In the genomic region with DNA sequence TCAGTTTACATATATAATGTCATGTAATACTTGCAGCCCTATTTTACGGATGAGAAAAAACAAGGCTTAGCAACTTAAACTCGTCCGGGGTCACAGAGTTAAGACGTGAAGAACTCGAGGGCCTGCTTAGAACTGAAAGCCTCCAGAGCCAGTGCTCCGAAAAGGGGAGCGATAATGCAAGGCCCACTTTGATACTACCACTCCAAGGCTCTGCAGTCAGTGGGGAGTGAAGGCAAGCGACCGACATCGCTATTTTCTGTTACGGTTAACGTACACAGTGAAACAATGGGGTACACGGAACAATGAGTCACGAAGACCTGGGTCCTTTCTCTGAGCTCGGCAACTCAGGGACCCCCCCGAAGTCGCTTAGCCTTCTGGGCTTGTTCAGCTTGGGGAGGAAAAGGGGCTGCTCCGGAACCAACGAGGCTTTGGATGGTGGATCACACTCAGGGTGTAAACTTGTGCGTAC, we compare ENCODE assay signal across 1 cellular context.
TF ChIP-seq lines count a peak whose summit lies in the region.

No MANE protein-coding gene starts in this region.

TF ChIP-seq in GM12878, 131 proteins besides CTCF, POLR2A, EP300 and RAD21 (continued from another document and continues in another):
- peak; percentile 79; the same call in 1 of the 2 replicates for TF ChIP-seq POLR2AphosphoS5 (IDR thresholded peaks at IDR 0.05; ENCODE audit: low read length)
- TF ChIP-seq KLF5 (IDR thresholded peaks at IDR 0.05; ENCODE audit: partially characterized antibody), result no peak
- TF ChIP-seq TARDBP (IDR thresholded peaks at IDR 0.05; ENCODE audit: borderline replicate concordance), result no peak
- TF ChIP-seq, protein P1, sequence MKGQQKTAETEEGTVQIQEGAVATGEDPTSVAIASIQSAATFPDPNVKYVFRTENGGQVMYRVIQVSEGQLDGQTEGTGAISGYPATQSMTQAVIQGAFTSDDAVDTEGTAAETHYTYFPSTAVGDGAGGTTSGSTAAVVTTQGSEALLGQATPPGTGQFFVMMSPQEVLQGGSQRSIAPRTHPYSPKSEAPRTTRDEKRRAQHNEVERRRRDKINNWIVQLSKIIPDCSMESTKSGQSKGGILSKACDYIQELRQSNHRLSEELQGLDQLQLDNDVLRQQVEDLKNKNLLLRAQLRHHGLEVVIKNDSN (IDR thresholded peaks at IDR 0.05; ENCODE audit: borderline replicate concordance, extremely low read length, insufficient read depth, low read depth, low read length), result no peak
- TF ChIP-seq, protein P2, sequence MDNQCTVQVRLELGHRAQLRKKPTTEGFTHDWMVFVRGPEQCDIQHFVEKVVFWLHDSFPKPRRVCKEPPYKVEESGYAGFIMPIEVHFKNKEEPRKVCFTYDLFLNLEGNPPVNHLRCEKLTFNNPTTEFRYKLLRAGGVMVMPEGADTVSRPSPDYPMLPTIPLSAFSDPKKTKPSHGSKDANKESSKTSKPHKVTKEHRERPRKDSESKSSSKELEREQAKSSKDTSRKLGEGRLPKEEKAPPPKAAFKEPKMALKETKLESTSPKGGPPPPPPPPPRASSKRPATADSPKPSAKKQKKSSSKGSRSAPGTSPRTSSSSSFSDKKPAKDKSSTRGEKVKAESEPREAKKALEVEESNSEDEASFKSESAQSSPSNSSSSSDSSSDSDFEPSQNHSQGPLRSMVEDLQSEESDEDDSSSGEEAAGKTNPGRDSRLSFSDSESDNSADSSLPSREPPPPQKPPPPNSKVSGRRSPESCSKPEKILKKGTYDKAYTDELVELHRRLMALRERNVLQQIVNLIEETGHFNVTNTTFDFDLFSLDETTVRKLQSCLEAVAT (IDR thresholded peaks at IDR 0.05), result no peak; the same call in none of the 2 replicates
- no peak for TF ChIP-seq MXI1 (IDR thresholded peaks at IDR 0.05; ENCODE audit: low read depth, low read length)
- TF ChIP-seq NFIC (IDR thresholded peaks at IDR 0.05; ENCODE audit: low read depth, low read length), result no peak
- TF ChIP-seq, protein P3, sequence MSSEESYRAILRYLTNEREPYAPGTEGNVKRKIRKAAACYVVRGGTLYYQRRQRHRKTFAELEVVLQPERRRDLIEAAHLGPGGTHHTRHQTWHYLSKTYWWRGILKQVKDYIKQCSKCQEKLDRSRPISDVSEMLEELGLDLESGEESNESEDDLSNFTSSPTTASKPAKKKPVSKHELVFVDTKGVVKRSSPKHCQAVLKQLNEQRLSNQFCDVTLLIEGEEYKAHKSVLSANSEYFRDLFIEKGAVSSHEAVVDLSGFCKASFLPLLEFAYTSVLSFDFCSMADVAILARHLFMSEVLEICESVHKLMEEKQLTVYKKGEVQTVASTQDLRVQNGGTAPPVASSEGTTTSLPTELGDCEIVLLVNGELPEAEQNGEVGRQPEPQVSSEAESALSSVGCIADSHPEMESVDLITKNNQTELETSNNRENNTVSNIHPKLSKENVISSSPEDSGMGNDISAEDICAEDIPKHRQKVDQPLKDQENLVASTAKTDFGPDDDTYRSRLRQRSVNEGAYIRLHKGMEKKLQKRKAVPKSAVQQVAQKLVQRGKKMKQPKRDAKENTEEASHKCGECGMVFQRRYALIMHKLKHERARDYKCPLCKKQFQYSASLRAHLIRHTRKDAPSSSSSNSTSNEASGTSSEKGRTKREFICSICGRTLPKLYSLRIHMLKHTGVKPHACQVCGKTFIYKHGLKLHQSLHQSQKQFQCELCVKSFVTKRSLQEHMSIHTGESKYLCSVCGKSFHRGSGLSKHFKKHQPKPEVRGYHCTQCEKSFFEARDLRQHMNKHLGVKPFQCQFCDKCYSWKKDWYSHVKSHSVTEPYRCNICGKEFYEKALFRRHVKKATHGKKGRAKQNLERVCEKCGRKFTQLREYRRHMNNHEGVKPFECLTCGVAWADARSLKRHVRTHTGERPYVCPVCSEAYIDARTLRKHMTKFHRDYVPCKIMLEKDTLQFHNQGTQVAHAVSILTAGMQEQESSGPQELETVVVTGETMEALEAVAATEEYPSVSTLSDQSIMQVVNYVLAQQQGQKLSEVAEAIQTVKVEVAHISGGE (CRISPR knock-in tag; IDR thresholded peaks at IDR 0.05), result 0 out of 2 replicates have a peak, but pooled peaks have one; percentile 26
- TF ChIP-seq, protein P4, sequence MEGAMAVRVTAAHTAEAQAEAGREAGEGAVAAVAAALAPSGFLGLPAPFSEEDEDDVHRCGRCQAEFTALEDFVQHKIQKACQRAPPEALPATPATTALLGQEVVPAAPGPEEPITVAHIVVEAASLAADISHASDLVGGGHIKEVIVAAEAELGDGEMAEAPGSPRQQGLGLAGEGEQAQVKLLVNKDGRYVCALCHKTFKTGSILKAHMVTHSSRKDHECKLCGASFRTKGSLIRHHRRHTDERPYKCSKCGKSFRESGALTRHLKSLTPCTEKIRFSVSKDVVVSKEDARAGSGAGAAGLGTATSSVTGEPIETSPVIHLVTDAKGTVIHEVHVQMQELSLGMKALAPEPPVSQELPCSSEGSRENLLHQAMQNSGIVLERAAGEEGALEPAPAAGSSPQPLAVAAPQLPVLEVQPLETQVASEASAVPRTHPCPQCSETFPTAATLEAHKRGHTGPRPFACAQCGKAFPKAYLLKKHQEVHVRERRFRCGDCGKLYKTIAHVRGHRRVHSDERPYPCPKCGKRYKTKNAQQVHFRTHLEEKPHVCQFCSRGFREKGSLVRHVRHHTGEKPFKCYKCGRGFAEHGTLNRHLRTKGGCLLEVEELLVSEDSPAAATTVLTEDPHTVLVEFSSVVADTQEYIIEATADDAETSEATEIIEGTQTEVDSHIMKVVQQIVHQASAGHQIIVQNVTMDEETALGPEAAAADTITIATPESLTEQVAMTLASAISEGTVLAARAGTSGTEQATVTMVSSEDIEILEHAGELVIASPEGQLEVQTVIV (IDR thresholded peaks at IDR 0.05; ENCODE audit: borderline replicate concordance, partially characterized antibody), result no peak
- TF ChIP-seq SRF (IDR thresholded peaks at IDR 0.05; ENCODE audit: low read depth in 2 of 2, low read length in 2 of 2), result no peak
- no peak for TF ChIP-seq KDM1A (IDR thresholded peaks at IDR 0.05; ENCODE audit: borderline replicate concordance)
- TF ChIP-seq ESRRA (IDR thresholded peaks at IDR 0.05; ENCODE audit: low read length), result no peak
- no peak for TF ChIP-seq TCF7 (IDR thresholded peaks at IDR 0.05; ENCODE audit: borderline replicate concordance)
- TF ChIP-seq EED (IDR thresholded peaks at IDR 0.05; ENCODE audit: low read depth), result no peak
- no peak for TF ChIP-seq STAT1 (conservative IDR thresholded peaks at IDR 0.05)
- TF ChIP-seq, protein P5, sequence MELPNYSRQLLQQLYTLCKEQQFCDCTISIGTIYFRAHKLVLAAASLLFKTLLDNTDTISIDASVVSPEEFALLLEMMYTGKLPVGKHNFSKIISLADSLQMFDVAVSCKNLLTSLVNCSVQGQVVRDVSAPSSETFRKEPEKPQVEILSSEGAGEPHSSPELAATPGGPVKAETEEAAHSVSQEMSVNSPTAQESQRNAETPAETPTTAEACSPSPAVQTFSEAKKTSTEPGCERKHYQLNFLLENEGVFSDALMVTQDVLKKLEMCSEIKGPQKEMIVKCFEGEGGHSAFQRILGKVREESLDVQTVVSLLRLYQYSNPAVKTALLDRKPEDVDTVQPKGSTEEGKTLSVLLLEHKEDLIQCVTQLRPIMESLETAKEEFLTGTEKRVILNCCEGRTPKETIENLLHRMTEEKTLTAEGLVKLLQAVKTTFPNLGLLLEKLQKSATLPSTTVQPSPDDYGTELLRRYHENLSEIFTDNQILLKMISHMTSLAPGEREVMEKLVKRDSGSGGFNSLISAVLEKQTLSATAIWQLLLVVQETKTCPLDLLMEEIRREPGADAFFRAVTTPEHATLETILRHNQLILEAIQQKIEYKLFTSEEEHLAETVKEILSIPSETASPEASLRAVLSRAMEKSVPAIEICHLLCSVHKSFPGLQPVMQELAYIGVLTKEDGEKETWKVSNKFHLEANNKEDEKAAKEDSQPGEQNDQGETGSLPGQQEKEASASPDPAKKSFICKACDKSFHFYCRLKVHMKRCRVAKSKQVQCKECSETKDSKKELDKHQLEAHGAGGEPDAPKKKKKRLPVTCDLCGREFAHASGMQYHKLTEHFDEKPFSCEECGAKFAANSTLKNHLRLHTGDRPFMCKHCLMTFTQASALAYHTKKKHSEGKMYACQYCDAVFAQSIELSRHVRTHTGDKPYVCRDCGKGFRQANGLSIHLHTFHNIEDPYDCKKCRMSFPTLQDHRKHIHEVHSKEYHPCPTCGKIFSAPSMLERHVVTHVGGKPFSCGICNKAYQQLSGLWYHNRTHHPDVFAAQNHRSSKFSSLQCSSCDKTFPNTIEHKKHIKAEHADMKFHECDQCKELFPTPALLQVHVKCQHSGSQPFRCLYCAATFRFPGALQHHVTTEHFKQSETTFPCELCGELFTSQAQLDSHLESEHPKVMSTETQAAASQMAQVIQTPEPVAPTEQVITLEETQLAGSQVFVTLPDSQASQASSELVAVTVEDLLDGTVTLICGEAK (IDR thresholded peaks at IDR 0.05; ENCODE audit: borderline replicate concordance), result no peak; the same call in 1 of the 2 replicates
- TF ChIP-seq, protein P6, sequence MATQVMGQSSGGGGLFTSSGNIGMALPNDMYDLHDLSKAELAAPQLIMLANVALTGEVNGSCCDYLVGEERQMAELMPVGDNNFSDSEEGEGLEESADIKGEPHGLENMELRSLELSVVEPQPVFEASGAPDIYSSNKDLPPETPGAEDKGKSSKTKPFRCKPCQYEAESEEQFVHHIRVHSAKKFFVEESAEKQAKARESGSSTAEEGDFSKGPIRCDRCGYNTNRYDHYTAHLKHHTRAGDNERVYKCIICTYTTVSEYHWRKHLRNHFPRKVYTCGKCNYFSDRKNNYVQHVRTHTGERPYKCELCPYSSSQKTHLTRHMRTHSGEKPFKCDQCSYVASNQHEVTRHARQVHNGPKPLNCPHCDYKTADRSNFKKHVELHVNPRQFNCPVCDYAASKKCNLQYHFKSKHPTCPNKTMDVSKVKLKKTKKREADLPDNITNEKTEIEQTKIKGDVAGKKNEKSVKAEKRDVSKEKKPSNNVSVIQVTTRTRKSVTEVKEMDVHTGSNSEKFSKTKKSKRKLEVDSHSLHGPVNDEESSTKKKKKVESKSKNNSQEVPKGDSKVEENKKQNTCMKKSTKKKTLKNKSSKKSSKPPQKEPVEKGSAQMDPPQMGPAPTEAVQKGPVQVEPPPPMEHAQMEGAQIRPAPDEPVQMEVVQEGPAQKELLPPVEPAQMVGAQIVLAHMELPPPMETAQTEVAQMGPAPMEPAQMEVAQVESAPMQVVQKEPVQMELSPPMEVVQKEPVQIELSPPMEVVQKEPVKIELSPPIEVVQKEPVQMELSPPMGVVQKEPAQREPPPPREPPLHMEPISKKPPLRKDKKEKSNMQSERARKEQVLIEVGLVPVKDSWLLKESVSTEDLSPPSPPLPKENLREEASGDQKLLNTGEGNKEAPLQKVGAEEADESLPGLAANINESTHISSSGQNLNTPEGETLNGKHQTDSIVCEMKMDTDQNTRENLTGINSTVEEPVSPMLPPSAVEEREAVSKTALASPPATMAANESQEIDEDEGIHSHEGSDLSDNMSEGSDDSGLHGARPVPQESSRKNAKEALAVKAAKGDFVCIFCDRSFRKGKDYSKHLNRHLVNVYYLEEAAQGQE (IDR thresholded peaks at IDR 0.05; ENCODE audit: low read depth, low read length), result no peak
- TF ChIP-seq, protein P7, sequence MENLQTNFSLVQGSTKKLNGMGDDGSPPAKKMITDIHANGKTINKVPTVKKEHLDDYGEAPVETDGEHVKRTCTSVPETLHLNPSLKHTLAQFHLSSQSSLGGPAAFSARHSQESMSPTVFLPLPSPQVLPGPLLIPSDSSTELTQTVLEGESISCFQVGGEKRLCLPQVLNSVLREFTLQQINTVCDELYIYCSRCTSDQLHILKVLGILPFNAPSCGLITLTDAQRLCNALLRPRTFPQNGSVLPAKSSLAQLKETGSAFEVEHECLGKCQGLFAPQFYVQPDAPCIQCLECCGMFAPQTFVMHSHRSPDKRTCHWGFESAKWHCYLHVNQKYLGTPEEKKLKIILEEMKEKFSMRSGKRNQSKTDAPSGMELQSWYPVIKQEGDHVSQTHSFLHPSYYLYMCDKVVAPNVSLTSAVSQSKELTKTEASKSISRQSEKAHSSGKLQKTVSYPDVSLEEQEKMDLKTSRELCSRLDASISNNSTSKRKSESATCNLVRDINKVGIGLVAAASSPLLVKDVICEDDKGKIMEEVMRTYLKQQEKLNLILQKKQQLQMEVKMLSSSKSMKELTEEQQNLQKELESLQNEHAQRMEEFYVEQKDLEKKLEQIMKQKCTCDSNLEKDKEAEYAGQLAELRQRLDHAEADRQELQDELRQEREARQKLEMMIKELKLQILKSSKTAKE (IDR thresholded peaks at IDR 0.05; ENCODE audit: low read depth, poor library complexity, severe bottlenecking), result peak; percentile 25
- TF ChIP-seq, protein P8, sequence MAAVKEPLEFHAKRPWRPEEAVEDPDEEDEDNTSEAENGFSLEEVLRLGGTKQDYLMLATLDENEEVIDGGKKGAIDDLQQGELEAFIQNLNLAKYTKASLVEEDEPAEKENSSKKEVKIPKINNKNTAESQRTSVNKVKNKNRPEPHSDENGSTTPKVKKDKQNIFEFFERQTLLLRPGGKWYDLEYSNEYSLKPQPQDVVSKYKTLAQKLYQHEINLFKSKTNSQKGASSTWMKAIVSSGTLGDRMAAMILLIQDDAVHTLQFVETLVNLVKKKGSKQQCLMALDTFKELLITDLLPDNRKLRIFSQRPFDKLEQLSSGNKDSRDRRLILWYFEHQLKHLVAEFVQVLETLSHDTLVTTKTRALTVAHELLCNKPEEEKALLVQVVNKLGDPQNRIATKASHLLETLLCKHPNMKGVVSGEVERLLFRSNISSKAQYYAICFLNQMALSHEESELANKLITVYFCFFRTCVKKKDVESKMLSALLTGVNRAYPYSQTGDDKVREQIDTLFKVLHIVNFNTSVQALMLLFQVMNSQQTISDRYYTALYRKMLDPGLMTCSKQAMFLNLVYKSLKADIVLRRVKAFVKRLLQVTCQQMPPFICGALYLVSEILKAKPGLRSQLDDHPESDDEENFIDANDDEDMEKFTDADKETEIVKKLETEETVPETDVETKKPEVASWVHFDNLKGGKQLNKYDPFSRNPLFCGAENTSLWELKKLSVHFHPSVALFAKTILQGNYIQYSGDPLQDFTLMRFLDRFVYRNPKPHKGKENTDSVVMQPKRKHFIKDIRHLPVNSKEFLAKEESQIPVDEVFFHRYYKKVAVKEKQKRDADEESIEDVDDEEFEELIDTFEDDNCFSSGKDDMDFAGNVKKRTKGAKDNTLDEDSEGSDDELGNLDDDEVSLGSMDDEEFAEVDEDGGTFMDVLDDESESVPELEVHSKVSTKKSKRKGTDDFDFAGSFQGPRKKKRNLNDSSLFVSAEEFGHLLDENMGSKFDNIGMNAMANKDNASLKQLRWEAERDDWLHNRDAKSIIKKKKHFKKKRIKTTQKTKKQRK (IDR thresholded peaks at IDR 0.05; ENCODE audit: low read depth, low read length), result no peak
- TF ChIP-seq, protein P9, sequence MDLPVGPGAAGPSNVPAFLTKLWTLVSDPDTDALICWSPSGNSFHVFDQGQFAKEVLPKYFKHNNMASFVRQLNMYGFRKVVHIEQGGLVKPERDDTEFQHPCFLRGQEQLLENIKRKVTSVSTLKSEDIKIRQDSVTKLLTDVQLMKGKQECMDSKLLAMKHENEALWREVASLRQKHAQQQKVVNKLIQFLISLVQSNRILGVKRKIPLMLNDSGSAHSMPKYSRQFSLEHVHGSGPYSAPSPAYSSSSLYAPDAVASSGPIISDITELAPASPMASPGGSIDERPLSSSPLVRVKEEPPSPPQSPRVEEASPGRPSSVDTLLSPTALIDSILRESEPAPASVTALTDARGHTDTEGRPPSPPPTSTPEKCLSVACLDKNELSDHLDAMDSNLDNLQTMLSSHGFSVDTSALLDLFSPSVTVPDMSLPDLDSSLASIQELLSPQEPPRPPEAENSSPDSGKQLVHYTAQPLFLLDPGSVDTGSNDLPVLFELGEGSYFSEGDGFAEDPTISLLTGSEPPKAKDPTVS (IDR thresholded peaks at IDR 0.05; ENCODE audit: low read depth, low read length), result no peak
- TF ChIP-seq IKZF1 (conservative IDR thresholded peaks at IDR 0.05), result no peak
